8 cellular contexts compared by ENCODE assay signal in the genomic region with DNA sequence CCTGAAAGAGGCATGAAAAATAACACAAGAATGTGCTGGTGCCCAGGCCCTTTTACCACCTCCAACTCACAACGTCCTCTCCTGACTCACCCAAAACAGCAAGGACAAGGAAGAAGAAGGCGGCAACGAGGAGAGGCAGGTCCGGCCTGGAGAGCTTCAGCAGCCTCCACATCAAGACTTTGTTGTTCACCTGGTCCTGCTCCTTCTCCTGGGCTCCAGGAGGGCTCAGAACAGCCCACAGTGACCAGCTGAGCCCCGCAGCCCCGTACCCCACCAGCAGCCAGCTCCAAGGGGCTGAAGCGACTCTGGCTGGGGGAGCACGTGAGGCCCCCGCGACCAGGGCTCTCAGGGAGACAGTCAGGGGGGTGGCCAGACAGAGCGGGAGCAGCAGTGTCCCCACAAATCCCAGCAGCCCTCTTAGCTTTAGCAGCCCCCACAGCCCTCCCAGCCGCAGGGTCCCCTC. TPM values are rescaled to one million over a fixed set of nuclear protein-coding genes. Genes with fewer than 3 reads are reported as not detected.
DNase-seq lines count a peak whose midpoint lies in the region; ATAC-seq and TF ChIP-seq lines count a peak whose summit lies in the region.

No MANE protein-coding gene starts in this region.

- H3K27me3 ChIP-seq in CD4-positive, alpha-beta T cell (ENCODE audit: control insufficient read depth, insufficient read depth, low read length), result no peaks in the 10 kb centered on the region
- no peaks in the 10 kb centered on the region for H3K27me3 ChIP-seq in muscle layer of colon (ENCODE audit: control insufficient read depth in 1 of 2, insufficient read depth in 2 of 2, low read length in 2 of 2)

- intact Hi-C loops in CD4-positive, alpha-beta T cell (cut with DNase I, micrococcal nuclease), result loop anchor here (1.0 to 2.0 kb wide), 3 partner anchors 17 to 135 kb away; partner anchors contain the start of gene PSMB9 (in 2 of the 2)

- peak overlapping the region; percentile 97 for H3K4me3 Mint-ChIP-seq in CD4-positive, alpha-beta T cell

- H3K27ac ChIP-seq in CD4-positive, alpha-beta T cell (ENCODE audit: low read depth, low read length), result peak overlapping the region; percentile 76
- H3K27ac ChIP-seq in caudate nucleus (ENCODE audit: low read depth, low read length), result peak overlapping the region; percentile 94
- H3K27ac ChIP-seq in muscle layer of colon (ENCODE audit: low read depth, low read length), result peak overlapping the region; percentile 80

- H3K4me3 ChIP-seq in Jurkat, Clone E6-1 (ENCODE audit: low read length), result peak overlapping the region; percentile 84
- H3K4me3 ChIP-seq in muscle layer of colon (ENCODE audit: low read depth in 1 of 2, low read length in 2 of 2), result peak overlapping the region; percentile 43 to 80

- no peak for DNase-seq in CD4-positive, alpha-beta T cell
- DNase-seq in Jurkat, Clone E6-1 (ENCODE audit: low read depth, low spot score), result no peak
- DNase-seq in caudate nucleus (lab: John Stamatoyannopoulos, UW) (peak in 4 of 61 donors; percentile 30 to 50 (median 36)), NAMALWA (ENCODE audit: low spot score) (no peak), NCI-H1092 treated with DMSO at 0.1 percent for 48 hours (lab: John Stamatoyannopoulos, UW) (no peak), NOMO-1 treated with dmso at 0.1 percent for 144 hours (lab: John Stamatoyannopoulos, UW; ENCODE audit: unreplicated experiment) (no peak)

- no peak for TF ChIP-seq CTCF in CD4-positive, alpha-beta T cell (IDR thresholded peaks at IDR 0.05)

- H3K27me3 Mint-ChIP-seq in CD4-positive, alpha-beta T cell, result no peaks in the 10 kb centered on the region

- no peak for ATAC-seq in CD4-positive, alpha-beta T cell (ENCODE audit: poor library complexity)
- ATAC-seq in GM18505 (IDR thresholded peaks at IDR 0.05; ENCODE audit: unreplicated experiment), result no peak

- no peak for TF ChIP-seq POLR2A in GM18505 (IDR thresholded peaks at IDR 0.05; ENCODE audit: borderline replicate concordance, extremely low read depth, insufficient read depth, insufficient read length)

- H3K36me3 Mint-ChIP-seq in CD4-positive, alpha-beta T cell (ENCODE audit: low read depth), result peaks cover 87% of the 10 kb centered on the region

- H3K4me1 ChIP-seq in muscle layer of colon (ENCODE audit: insufficient read depth, low read length), result peaks cover 17% of the 10 kb centered on the region

- peaks cover 94% of the 10 kb centered on the region for H3K4me1 Mint-ChIP-seq in CD4-positive, alpha-beta T cell (ENCODE audit: low read depth)

- POLR2A ChIA-PET in CD4-positive, alpha-beta T cell (lab: Charles Lee), result interaction anchor here (0.7 to 11.2 kb wide), 14 partner anchors 9 to 866 kb away, joined by 3 to 901 read pairs (median 12); partner anchors contain the start of genes BRD2, DXO, HLA-DMA and PSMB9

- no peaks in the 10 kb centered on the region for H3K9me3 Mint-ChIP-seq in CD4-positive, alpha-beta T cell

- H3K27ac Mint-ChIP-seq in CD4-positive, alpha-beta T cell, result peak overlapping the region; percentile 99

- H3K36me3 ChIP-seq in muscle layer of colon (ENCODE audit: insufficient read depth, low read length), result peaks cover 38% of the 10 kb centered on the region

- peak overlapping the region; percentile 75 for H3K9ac ChIP-seq in muscle layer of colon (ENCODE audit: low read length)

- H3K9me3 ChIP-seq in CD4-positive, alpha-beta T cell (ENCODE audit: control insufficient read depth, low read length), result no peaks in the 10 kb centered on the region
- no peaks in the 10 kb centered on the region for H3K9me3 ChIP-seq in muscle layer of colon (ENCODE audit: low read length)

- CTCF ChIA-PET in CD4-positive, alpha-beta T cell (lab: Charles Lee), result interaction anchor here (0.9 to 6.8 kb wide), 10 partner anchors 10 to 146 kb away, joined by 3 to 288 read pairs (median 10); partner anchors contain the start of genes PSMB9 and TAP1

RNA-seq across cellular contexts. Expression of gene TAP2, which starts 0.9 kb away (rescaled TPM):
- total RNA-seq in CD4-positive, alpha-beta T cell, result 100 to 1,000 TPM; 165 to 171 TPM
- 54.7 TPM for polyA plus RNA-seq in Jurkat, Clone E6-1 (2012; ENCODE audit: insufficient read depth, insufficient read length)

RNA-seq across cellular contexts. Expression of gene PSMB8, which starts 6.2 kb away (rescaled TPM):
- 100 to 1,000 TPM; 120 to 121 TPM for total RNA-seq in CD4-positive, alpha-beta T cell
- polyA plus RNA-seq in Jurkat, Clone E6-1 (2012; ENCODE audit: insufficient read depth, insufficient read length), result 212 TPM

RNA-seq across cellular contexts. Expression of gene TAP1, which starts 15.8 kb away (rescaled TPM):
- 10 to 100 TPM; 91.5 to 93.9 TPM for total RNA-seq in CD4-positive, alpha-beta T cell
- 49.5 TPM for polyA plus RNA-seq in Jurkat, Clone E6-1 (2012; ENCODE audit: insufficient read depth, insufficient read length)

RNA-seq across cellular contexts. Expression of gene PSMB9, which starts 16.3 kb away (rescaled TPM):
- total RNA-seq in CD4-positive, alpha-beta T cell, result 10 to 100 TPM; 37.2 to 38.4 TPM
- polyA plus RNA-seq in Jurkat, Clone E6-1 (2012; ENCODE audit: insufficient read depth, insufficient read length), result 107 TPM

RNA-seq across cellular contexts. Expression of gene HLA-DOB, which starts 20.9 kb away (rescaled TPM):
- 1 to 10 TPM; 2.9 to 3.2 TPM for total RNA-seq in CD4-positive, alpha-beta T cell
- 0.64 TPM for polyA plus RNA-seq in Jurkat, Clone E6-1 (2012; ENCODE audit: insufficient read depth, insufficient read length)
